In the genomic region with DNA sequence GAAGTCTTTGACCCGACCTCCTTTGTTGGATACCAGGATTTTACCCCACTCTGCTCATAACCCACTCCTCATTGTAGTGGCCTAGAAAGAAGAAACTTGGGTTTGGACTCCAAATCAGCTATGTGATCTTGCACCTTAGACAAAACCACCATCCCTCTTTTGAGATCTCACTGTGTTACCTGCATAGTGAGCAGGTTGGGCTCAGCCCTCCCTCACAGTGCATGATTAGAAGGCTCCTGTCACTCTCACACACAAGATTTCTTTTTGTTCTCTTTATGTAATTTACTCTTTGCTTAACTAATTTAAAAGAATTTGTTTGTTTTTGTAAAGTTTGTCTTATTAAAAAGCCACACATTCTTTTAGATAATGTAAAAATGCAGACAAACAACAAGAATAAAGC, we compare ENCODE assay signal across 26 cellular contexts.
"Had no signal": no experiment of that assay in that cellular context is flagged by ENCODE, and none has a peak within 500 bp of the region (broad histone marks: within the 10 kb centered on the region; RNA-seq: fewer than 3 reads in every experiment).

No MANE protein-coding gene starts in this region.

- H3K9me3 Mint-ChIP-seq: natural killer cell treated with Interleukin-12 subunit alpha and Interleukin-12 subunit beta and Interleukin-15 and Interleukin-18, amount 100 ng/mL, for 72 hours; nephron progenitor cell; neural crest cell; stimulated activated naive B cell treated with anti-CD40 and anti-IgM and Interleukin-4, amounts not matched to agents 10 μg/mL and 1 μg/mL and 100 μg/mL, for 72 hours; stimulated activated naive CD8-positive, alpha-beta T cell treated with anti-CD3 and anti-CD28 coated beads, Interleukin-15, Interleukin-2, amounts not matched to agents 100 ng/mL and 50 ng/mL, for 24 hours had no signal

- H3K4me3 ChIP-seq: pancreas, psoas muscle, right lobe of liver, sigmoid colon, stomach, thoracic aorta, thyroid gland, tibial nerve, upper lobe of left lung, vagina had no signal

- H3K27me3 Mint-ChIP-seq: natural killer cell treated with Interleukin-12 subunit alpha and Interleukin-12 subunit beta and Interleukin-15 and Interleukin-18, amount 100 ng/mL, for 72 hours; stimulated activated naive CD8-positive, alpha-beta T cell treated with anti-CD3 and anti-CD28 coated beads, Interleukin-15, Interleukin-2, amounts not matched to agents 100 ng/mL and 50 ng/mL, for 24 hours had no signal

- H3K27me3 ChIP-seq: neutrophil, pancreas, right lobe of liver, sigmoid colon, stomach, thyroid gland, tibial nerve, upper lobe of left lung, vagina had no signal

- H3K4me1 Mint-ChIP-seq: nephron progenitor cell; neural crest cell; stimulated activated effector memory CD8-positive, alpha-beta T cell treated with anti-CD3 and anti-CD28 coated beads, Interleukin-12 subunit alpha, Interleukin-12 subunit beta, amount 100 ng/mL, for 72 hours; stimulated activated naive B cell treated with anti-CD40 and anti-IgM and Interleukin-4, amounts not matched to agents 10 μg/mL and 1 μg/mL and 100 μg/mL, for 72 hours had no signal

- H3K36me3 ChIP-seq: neutrophil, pancreas, right lobe of liver, sigmoid colon, stomach, thoracic aorta, thyroid gland, tibial nerve, upper lobe of left lung, vagina had no signal

- H3K27ac ChIP-seq: neutrophil, pancreas, psoas muscle, right lobe of liver, sigmoid colon, stomach, thoracic aorta, thyroid gland, tibial nerve, upper lobe of left lung, vagina had no signal

- H3K4me1 ChIP-seq: pancreas, psoas muscle, right lobe of liver, sigmoid colon, stomach, thyroid gland, tibial nerve, upper lobe of left lung, vagina had no signal

- H3K36me3 Mint-ChIP-seq: natural killer cell treated with Interleukin-12 subunit alpha and Interleukin-12 subunit beta and Interleukin-15 and Interleukin-18, amount 100 ng/mL, for 72 hours; stimulated activated effector memory CD8-positive, alpha-beta T cell treated with anti-CD3 and anti-CD28 coated beads, Interleukin-12 subunit alpha, Interleukin-12 subunit beta, amount 100 ng/mL, for 72 hours; stimulated activated naive B cell treated with anti-CD40 and anti-IgM and Interleukin-4, amounts not matched to agents 10 μg/mL and 1 μg/mL and 100 μg/mL, for 72 hours had no signal

- ATAC-seq: natural killer cell treated with Interleukin-12 subunit alpha and Interleukin-12 subunit beta and Interleukin-15 and Interleukin-18, amount 100 ng/mL, for 72 hours; pancreas; psoas muscle; right cardiac atrium; right lobe of liver; stimulated activated effector memory CD8-positive, alpha-beta T cell treated with anti-CD3 and anti-CD28 coated beads, Interleukin-12 subunit alpha, Interleukin-12 subunit beta, amount 100 ng/mL, for 72 hours; stimulated activated naive B cell treated with anti-CD40 and anti-IgM and Interleukin-4, amounts not matched to agents 10 μg/mL and 1 μg/mL and 100 μg/mL, for 72 hours had no signal

- H3K9me3 ChIP-seq: neutrophil, pancreas, psoas muscle, right lobe of liver, sigmoid colon, stomach, thoracic aorta, thyroid gland, tibial nerve, upper lobe of left lung, vagina had no signal

- DNase-seq: nephron progenitor cell; nucleus accumbens; pancreas; psoas muscle; right cardiac atrium; right lobe of liver; sigmoid colon; small intestine; stimulated activated CD4-positive, alpha-beta T cell treated with anti-CD3 and anti-CD28 coated beads, Interleukin-15, amount 100 ng/mL, for 24 hours; stimulated activated CD4-positive, alpha-beta T cell treated with anti-CD3 and anti-CD28 coated beads, Interleukin-2, amount 100 ng/mL, for 24 hours; stimulated activated CD4-positive, alpha-beta T cell treated with anti-CD3 and anti-CD28 coated beads, Interleukin-2, amount 100 ng/mL, for 48 hours; stimulated activated CD4-positive, alpha-beta T cell treated with anti-CD3 and anti-CD28 coated beads, Interleukin-4, amount 100 ng/mL, for 24 hours; stimulated activated naive B cell treated with anti-CD40 and anti-IgM and Interleukin-4, amounts not matched to agents 10 μg/mL and 1 μg/mL and 100 μg/mL, for 72 hours; stimulated activated naive CD4-positive, alpha-beta T cell treated with Interleukin-2 at 50 U/mL for 16 hours; stomach; thyroid gland; trophoblast cell; upper lobe of left lung had no signal

- H3K27ac Mint-ChIP-seq: natural killer cell treated with Interleukin-12 subunit alpha and Interleukin-12 subunit beta and Interleukin-15 and Interleukin-18, amount 100 ng/mL, for 72 hours; nephron progenitor cell; stimulated activated effector memory CD8-positive, alpha-beta T cell treated with anti-CD3 and anti-CD28 coated beads, Interleukin-12 subunit alpha, Interleukin-12 subunit beta, amount 100 ng/mL, for 72 hours; stimulated activated naive B cell treated with anti-CD40 and anti-IgM and Interleukin-4, amounts not matched to agents 10 μg/mL and 1 μg/mL and 100 μg/mL, for 72 hours; stimulated activated naive CD8-positive, alpha-beta T cell treated with anti-CD3 and anti-CD28 coated beads, Interleukin-15, Interleukin-2, amounts not matched to agents 100 ng/mL and 50 ng/mL, for 24 hours had no signal

- H3K4me3 Mint-ChIP-seq: natural killer cell treated with Interleukin-12 subunit alpha and Interleukin-12 subunit beta and Interleukin-15 and Interleukin-18, amount 100 ng/mL, for 72 hours; nephron progenitor cell; neural crest cell; stimulated activated effector memory CD8-positive, alpha-beta T cell treated with anti-CD3 and anti-CD28 coated beads, Interleukin-12 subunit alpha, Interleukin-12 subunit beta, amount 100 ng/mL, for 72 hours; stimulated activated naive B cell treated with anti-CD40 and anti-IgM and Interleukin-4, amounts not matched to agents 10 μg/mL and 1 μg/mL and 100 μg/mL, for 72 hours; stimulated activated naive CD8-positive, alpha-beta T cell treated with anti-CD3 and anti-CD28 coated beads, Interleukin-15, Interleukin-2, amounts not matched to agents 100 ng/mL and 50 ng/mL, for 24 hours had no signal
